In genomic region chrX:69238153-69238959, GRCh38 we compare ENCODE assay signal across 12 cellular contexts.
DNase-seq lines count a peak whose midpoint lies in the region; TF ChIP-seq lines count a peak whose summit lies in the region.
"Had no signal": no experiment of that assay in that cellular context is flagged by ENCODE, and none has a peak within 500 bp of the region (broad histone marks: within the 10 kb centered on the region; RNA-seq: fewer than 3 reads in every experiment).

No MANE protein-coding gene starts in this region.

- BruUV-seq in Calu3 (replicated peaks; lab: Mats Ljungman, UMichigan), result no TSS peak

- H3K27ac ChIP-seq in CD4-positive, alpha-beta memory T cell (ENCODE audit: low read depth, low read length), result no peak overlapping the region
- H3K27ac ChIP-seq: HL-60 had no signal

- H3K4me1 Mint-ChIP-seq in CD4-positive, alpha-beta memory T cell, result no peaks in the 10 kb centered on the region
- H3K4me1 Mint-ChIP-seq in Calu3 (ENCODE audit: low read depth, unreplicated experiment), result no peaks in the 10 kb centered on the region

- no peaks in the 10 kb centered on the region for H3K4me1 ChIP-seq in CD4-positive, alpha-beta memory T cell (ENCODE audit: insufficient read depth, low read length)

- no peaks in the 10 kb centered on the region for H3K9me3 ChIP-seq in CD4-positive, alpha-beta memory T cell (ENCODE audit: control insufficient read depth in 1 of 2, low read length in 2 of 2)

- no peaks in the 10 kb centered on the region for H3K27me3 ChIP-seq in CD4-positive, alpha-beta memory T cell (ENCODE audit: insufficient read depth, low read length)

- H3K4me3 ChIP-seq in CD4-positive, alpha-beta memory T cell (ENCODE audit: low read length in 2 of 2), result no peak overlapping the region
- H3K4me3 ChIP-seq: lung had no signal

- intact Hi-C loops in CD4-positive, alpha-beta memory T cell (cut with micrococcal nuclease), result no loop called here
- intact Hi-C loops in Calu3 (cut with micrococcal nuclease; ENCODE audit: unreplicated experiment), result no loop called here

- no peaks in the 10 kb centered on the region for H3K27me3 Mint-ChIP-seq in CD4-positive, alpha-beta memory T cell
- peaks cover 20% of the 10 kb centered on the region for H3K27me3 Mint-ChIP-seq in Calu3 (ENCODE audit: unreplicated experiment)

- DNase-seq in AG20443 (ENCODE audit: low spot score) (peak; percentile 35), NCI-H1694 treated with DMSO at 0.1 percent for 48 hours (lab: John Stamatoyannopoulos, UW) (peak; percentile 72), cerebellar nuclear complex (lab: John Stamatoyannopoulos, UW) (peak; percentile 16 to 51), midbrain (lab: John Stamatoyannopoulos, UW) (peak; percentile 50), MV-4-11 (lab: John Stamatoyannopoulos, UW) (no peak), Calu3 (no peak), D341Med (ENCODE audit: low spot score) (no peak)
- DNase-seq in CD4-positive, alpha-beta memory T cell, result no peak
- DNase-seq: foreskin melanocyte had no signal

- POLR2A ChIA-PET in CD4-positive, alpha-beta memory T cell (lab: Charles Lee; ENCODE audit: partially characterized antibody), result no interaction called here

- no peak for TF ChIP-seq CTCF in Calu3 (IDR thresholded peaks at IDR 0.05; ENCODE audit: unreplicated experiment)

- H3K36me3 ChIP-seq in CD4-positive, alpha-beta memory T cell (ENCODE audit: insufficient read depth, low read length), result no peaks in the 10 kb centered on the region

- CTCF ChIA-PET in CD4-positive, alpha-beta memory T cell (lab: Charles Lee; ENCODE audit: partially characterized antibody), result interaction anchor here (1.8 kb wide), 1 partner anchor 16 kb away, joined by 5 read pairs; no protein-coding TSS in a partner anchor
- CTCF ChIA-PET in Calu3 (lab: Charles Lee), result no interaction called here

- H3K27ac Mint-ChIP-seq in CD4-positive, alpha-beta memory T cell, result no peak overlapping the region
- no peak overlapping the region for H3K27ac Mint-ChIP-seq in Calu3 (ENCODE audit: unreplicated experiment)
- H3K27ac Mint-ChIP-seq: progenitor cell of endocrine pancreas had no signal

- no peak overlapping the region for H3K4me3 Mint-ChIP-seq in CD4-positive, alpha-beta memory T cell
- no peak overlapping the region for H3K4me3 Mint-ChIP-seq in Calu3 (ENCODE audit: low read depth, unreplicated experiment)

- no peaks in the 10 kb centered on the region for H3K9me3 Mint-ChIP-seq in CD4-positive, alpha-beta memory T cell
- no peaks in the 10 kb centered on the region for H3K9me3 Mint-ChIP-seq in Calu3 (ENCODE audit: low read depth, unreplicated experiment)

- no peaks in the 10 kb centered on the region for H3K36me3 Mint-ChIP-seq in CD4-positive, alpha-beta memory T cell
- H3K36me3 Mint-ChIP-seq in Calu3 (ENCODE audit: insufficient read depth, unreplicated experiment), result no peaks in the 10 kb centered on the region

Comparison
In these comparisons a context has a peak if more than half of its experiments do, and no peak if none do; other contexts are left out.
1. DNase-seq: peak in AG20443 (single experiment), NCI-H1694 treated with DMSO at 0.1 percent for 48 hours (single experiment), cerebellar nuclear complex (2 of 2) and midbrain (single experiment); none in MV-4-11 (single experiment), CD4-positive, alpha-beta memory T cell (0 of 5), Calu3 (single experiment) and D341Med (single experiment).